19 cellular contexts compared by ENCODE assay signal in the genomic region with DNA sequence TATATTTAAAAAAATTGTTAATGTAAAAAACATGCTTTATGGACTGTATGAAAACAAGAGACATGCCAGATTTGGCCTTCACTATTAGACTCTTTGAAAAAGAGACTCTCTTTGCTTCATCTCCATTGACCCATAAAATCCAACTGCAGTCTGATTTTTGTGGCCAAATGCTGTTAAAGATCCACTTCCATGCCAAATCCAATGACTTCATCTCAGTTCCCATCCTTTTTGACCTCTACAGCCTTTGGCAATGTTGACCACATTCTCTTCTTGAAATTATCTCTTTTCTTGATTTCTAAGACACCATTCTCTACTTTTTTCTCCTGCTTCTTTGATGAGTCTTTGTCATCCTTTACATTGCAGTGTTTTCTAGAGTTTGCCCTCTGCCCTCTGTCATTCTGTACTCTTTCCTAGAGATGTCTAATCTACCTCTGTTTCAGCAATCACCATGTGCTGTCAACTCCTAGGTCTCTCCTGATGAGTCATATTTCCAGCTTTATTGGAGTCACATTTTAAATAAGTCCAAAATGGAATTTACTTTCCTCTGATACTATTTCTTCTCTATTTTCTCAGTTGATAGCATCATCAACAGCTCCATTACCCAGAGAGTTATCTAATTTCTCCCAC. TPM values are rescaled to one million over a fixed set of nuclear protein-coding genes. Genes with fewer than 3 reads are reported as not detected.
"Had no signal": no experiment of that assay in that cellular context is flagged by ENCODE, and none has a peak within 500 bp of the region (broad histone marks: within the 10 kb centered on the region; RNA-seq: fewer than 3 reads in every experiment).

No MANE protein-coding gene starts in this region.

- H3K4me3 ChIP-seq: esophagus muscularis mucosa, lung, right atrium auricular region, tibial nerve had no signal

- H3K4me3 Mint-ChIP-seq: brain; endodermal cell; naive B cell; stimulated activated memory B cell treated with anti-CD40 and anti-IgM and Interleukin-4, amounts not matched to agents 10 μg/mL and 1 μg/mL and 100 μg/mL, for 72 hours; T-helper 2 cell treated with Interferon-gamma antibody and Interleukin-4, amounts not matched to agents 5 μg/mL and 100 μg/mL, for 36 hours had no signal

- ATAC-seq: activated naive CD4-positive, alpha-beta T cell treated with anti-CD3 and anti-CD28 coated beads, Interleukin-2, amount 50 U/mL, for 72 hours; left cardiac atrium; stimulated activated memory B cell treated with anti-CD40 and anti-IgM and Interleukin-4, amounts not matched to agents 10 μg/mL and 1 μg/mL and 100 μg/mL, for 72 hours had no signal

- H3K27me3 Mint-ChIP-seq: stimulated activated memory B cell treated with anti-CD40 and anti-IgM and Interleukin-4, amounts not matched to agents 10 μg/mL and 1 μg/mL and 100 μg/mL, for 72 hours had no signal

- DNase-seq: activated CD4-positive, alpha-beta T cell treated with anti-CD3 and anti-CD28 coated beads, Interleukin-2, amount 50 U/mL, for 4 hours; activated CD4-positive, CD25-positive, alpha-beta regulatory T cell treated with anti-CD3 and anti-CD28 coated beads, Interleukin-2, amount 50 U/mL, for 72 hours; activated effector memory CD4-positive, alpha-beta T cell treated with anti-CD3 and anti-CD28 coated beads, Interleukin-2, amount 50 U/mL, for 16 hours; activated T-cell treated with anti-CD3 and anti-CD28 coated beads, Interleukin-2, amount 50 U/mL, for 1 hour; amygdala; endodermal cell; left cardiac atrium; naive B cell had no signal

- H3K4me1 Mint-ChIP-seq: brain; endodermal cell; stimulated activated memory B cell treated with anti-CD40 and anti-IgM and Interleukin-4, amounts not matched to agents 10 μg/mL and 1 μg/mL and 100 μg/mL, for 72 hours had no signal

- H3K27me3 ChIP-seq: right atrium auricular region had no signal

- H3K27ac Mint-ChIP-seq: activated naive CD4-positive, alpha-beta T cell treated with anti-CD3 and anti-CD28 coated beads, Interleukin-2, amount 50 U/mL, for 72 hours; brain; endodermal cell; stimulated activated memory B cell treated with anti-CD40 and anti-IgM and Interleukin-4, amounts not matched to agents 10 μg/mL and 1 μg/mL and 100 μg/mL, for 72 hours; T-helper 2 cell treated with Interferon-gamma antibody and Interleukin-4, amounts not matched to agents 5 μg/mL and 100 μg/mL, for 36 hours had no signal

- H3K36me3 Mint-ChIP-seq: brain had no signal

- H3K36me3 ChIP-seq: esophagus muscularis mucosa, right atrium auricular region, tibial nerve had no signal

RNA-seq across cellular contexts. Expression of a gene that starts 2.4 kb away (rescaled TPM):
- total RNA-seq: activated naive CD4-positive, alpha-beta T cell treated with anti-CD3 and anti-CD28 coated beads, Interleukin-2, amount 50 U/mL, for 72 hours; cerebellum; dermis microvascular lymphatic vessel endothelial cell; endodermal cell; esophagus muscularis mucosa; glomerular endothelial cell; left cardiac atrium; lung; right atrium auricular region; tibial nerve had no signal
